8 cellular contexts compared by ENCODE assay signal in the genomic region with DNA sequence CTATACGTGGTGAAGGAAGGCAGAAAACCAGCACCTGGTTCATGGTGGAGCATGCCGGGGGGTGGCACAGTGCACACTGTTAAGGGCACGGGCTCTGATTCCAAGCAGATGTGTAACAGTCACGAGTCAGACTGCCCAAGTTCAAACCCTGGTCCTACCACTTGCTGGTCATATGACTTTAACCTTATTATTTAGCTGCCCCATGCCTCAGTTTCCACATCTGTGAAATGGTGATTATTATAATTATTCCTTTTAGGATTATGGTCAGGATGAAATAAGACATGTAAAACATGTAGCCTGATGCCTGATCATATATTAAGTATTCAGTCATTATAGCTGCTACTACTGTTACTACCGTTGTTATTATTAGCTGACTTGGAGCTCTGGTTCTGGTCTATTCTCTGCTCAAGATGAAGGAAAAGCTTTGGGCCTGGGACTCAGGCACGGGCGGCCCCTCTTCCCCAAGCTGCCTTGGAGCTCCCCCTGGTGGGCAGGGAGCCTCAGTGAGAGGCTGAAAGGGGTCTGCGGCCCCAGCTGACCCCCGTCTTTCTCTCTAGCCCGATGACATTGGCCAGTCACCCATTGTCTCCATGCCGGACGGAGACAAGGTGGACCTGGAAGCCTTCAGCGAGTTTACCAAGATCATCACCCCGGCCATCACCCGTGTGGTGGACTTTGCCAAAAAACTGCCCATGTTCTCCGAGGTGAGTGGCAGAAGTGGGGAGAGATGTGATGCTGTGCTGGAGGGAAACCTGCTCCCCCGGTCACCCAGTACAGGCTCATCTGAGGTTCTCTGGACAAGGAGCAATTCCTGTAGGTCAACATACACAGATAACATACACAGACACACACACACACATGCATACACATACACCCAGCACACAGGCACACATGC. TPM values are rescaled to one million over a fixed set of nuclear protein-coding genes. Genes with fewer than 3 reads are reported as not detected.
DNase-seq lines count a peak whose midpoint lies in the region; ATAC-seq and TF ChIP-seq lines count a peak whose summit lies in the region.

No MANE protein-coding gene starts in this region.

- no peak for DNase-seq in BJ (ENCODE audit: low read depth)
- peak; percentile 97 for DNase-seq in H7
- peak; percentile 61 to 69 for DNase-seq in T47D (ENCODE audit: low read depth in 1 of 2, low spot score in 1 of 2)
- peak; percentile 63 to 67 for DNase-seq in thyroid gland
- DNase-seq in SIG-M5 (lab: John Stamatoyannopoulos, UW) = no peak

- WGBS in liver = 61% methylated on average over 17 of the region's 17 CpGs
- 65 to 68% methylated on average over 9 to 17 of the region's 17 CpGs for WGBS in thyroid gland, 2 donors

- H3K9me2 ChIP-seq in SU-DHL-6 (replicated peaks; ENCODE audit: insufficient read depth, low read length) = no peaks in the 10 kb centered on the region

- intact Hi-C loops in thyroid gland (cut with DNase I) = loop anchor here (10.0 kb wide), 1 partner anchor 72 kb away; a partner anchor contains a TSS

- H3K4me1 ChIP-seq in liver (ENCODE audit: control insufficient read depth in 4 of 4, insufficient read depth in 4 of 4, low read length in 3 of 4) (no peaks in the 10 kb centered on the region), thyroid gland (peaks cover 0 to 5% of the 10 kb centered on the region in 2 donors)

- POLR2A ChIA-PET in BJ (lab: Charles Lee) = interaction anchor here (0.9 kb wide), 1 partner anchor 12 kb away, joined by 3 read pairs; no protein-coding TSS in a partner anchor

- H3K79me2 ChIP-seq in SU-DHL-6 (ENCODE audit: insufficient read depth, low read length) = no peaks in the 10 kb centered on the region

- no peak for TF ChIP-seq POLR2A in thyroid gland (IDR thresholded peaks at IDR 0.05)

- no peaks in the 10 kb centered on the region for H3K27me3 ChIP-seq in BJ (ENCODE audit: control insufficient read depth, insufficient read depth, low read length)
- no peaks in the 10 kb centered on the region for H3K27me3 ChIP-seq in H7 (ENCODE audit: control insufficient read depth, insufficient read depth, low read length)
- H3K27me3 ChIP-seq in SU-DHL-6 (ENCODE audit: low read length) = no peaks in the 10 kb centered on the region
- H3K27me3 ChIP-seq in liver (ENCODE audit: control insufficient read depth in 4 of 4, insufficient read depth in 4 of 4, low read length in 3 of 4) = no peaks in the 10 kb centered on the region
- no peaks in the 10 kb centered on the region for H3K27me3 ChIP-seq in thyroid gland

- in situ Hi-C loops in T47D (cut with HindIII; ENCODE audit: low pct_unique_long_range_greater_than_20kb, low sequenced_read_pairs) = no loop called here

- no peaks in the 10 kb centered on the region for H3F3A ChIP-seq in SU-DHL-6 (ENCODE audit: insufficient read depth)

- no peak overlapping the region for H2AFZ ChIP-seq in SU-DHL-6 (ENCODE audit: low read depth, low read length, severe bottlenecking)

- no peak overlapping the region for H3K27ac ChIP-seq in SU-DHL-6 (ENCODE audit: low read depth, low read length)
- no peak overlapping the region for H3K27ac ChIP-seq in liver (ENCODE audit: low read depth in 1 of 2, low read length in 2 of 2)
- H3K27ac ChIP-seq in thyroid gland = no peak overlapping the region

- TF ChIP-seq CTCF in BJ (IDR thresholded peaks at IDR 0.05; ENCODE audit: insufficient read depth, low read depth, low read length) (peak; percentile 82), SU-DHL-6 (IDR thresholded peaks at IDR 0.05; ENCODE audit: insufficient read depth, low read length, poor library complexity, severe bottlenecking) (peak; percentile 89), liver (IDR thresholded peaks at IDR 0.05; ENCODE audit: low read depth, low read length, missing input control) (peak; percentile 69), thyroid gland (IDR thresholded peaks at IDR 0.05) (peak; percentile 56 to 79 (median 72))

- H3K9ac ChIP-seq in SU-DHL-6 (ENCODE audit: low read length) (no peak overlapping the region), liver (ENCODE audit: low read depth in 1 of 2, low read length in 2 of 2) (no peak overlapping the region)

- TF ChIP-seq RAD21 in liver (IDR thresholded peaks at IDR 0.05) = peak; percentile 86 to 94

- H3K36me3 ChIP-seq in BJ (ENCODE audit: control insufficient read depth, insufficient read depth, low read length) (peaks cover 43% of the 10 kb centered on the region), H7 (replicated peaks; ENCODE audit: control insufficient read depth, insufficient read depth, low read length) (peaks cover 7% of the 10 kb centered on the region), SU-DHL-6 (ENCODE audit: low read length) (no peaks in the 10 kb centered on the region), liver (ENCODE audit: control insufficient read depth in 4 of 4, insufficient read depth in 3 of 4, low read depth in 1 of 4, low read length in 3 of 4) (peaks cover 1 to 19% (median 5%) of the 10 kb centered on the region in 4 donors), thyroid gland (peaks cover 41 to 42% of the 10 kb centered on the region in 2 donors)

- no peaks in the 10 kb centered on the region for H4K20me1 ChIP-seq in SU-DHL-6 (ENCODE audit: low read depth, low read length)

- H3K4me2 ChIP-seq in SU-DHL-6 (ENCODE audit: low read depth, low read length, poor library complexity, severe bottlenecking) = no peak overlapping the region

- ATAC-seq in GM19452 (IDR thresholded peaks at IDR 0.05; ENCODE audit: unreplicated experiment) = no peak

- H3K9me3 ChIP-seq in SU-DHL-6 (ENCODE audit: insufficient read depth, low read length) (no peaks in the 10 kb centered on the region), liver (ENCODE audit: control insufficient read depth in 4 of 4, low read length in 3 of 4) (no peaks in the 10 kb centered on the region), thyroid gland (no peaks in the 10 kb centered on the region)

- CTCF ChIA-PET in BJ (lab: Yijun Ruan, JAX) = interaction anchor here (0.6 to 3.7 kb wide), 35 partner anchors 10 to 756 kb away, joined by 3 to 48 read pairs (median 4); a partner anchor contains a TSS

- H3K4me3 ChIP-seq in BJ (ENCODE audit: low read depth, low read length) (no peak overlapping the region), H7 (ENCODE audit: insufficient read depth, low read depth, low read length) (no peak overlapping the region), SU-DHL-6 (ENCODE audit: insufficient read depth, low read length, poor library complexity, severe bottlenecking) (no peak overlapping the region), liver (ENCODE audit: low read depth in 1 of 3, low read length in 3 of 3) (no peak overlapping the region), thyroid gland (replicated peaks in 1 of 3) (no peak overlapping the region)

TF ChIP-seq in liver, 16 proteins besides CTCF, POLR2A, EP300 and RAD21:
- TF ChIP-seq RXRA (IDR thresholded peaks at IDR 0.05) = peak in 1 of 2 donors; percentile 61
- TF ChIP-seq TAF1 (conservative IDR thresholded peaks at IDR 0.05) = no peak

RNA-seq across cellular contexts. Expression of a gene that starts 14.0 kb away (rescaled TPM):
- polyA plus RNA-seq in BJ (2011; rRNA removed) (1.9 and 2.3 TPM in 2 replicates), liver (10 to 100 TPM in 1 of 2 donors, 1 to 10 TPM in 1; 8.8 to 13.7 TPM)
- polyA minus RNA-seq in BJ (2011; rRNA and poly(A)+ RNA removed) = 4.3 and 6.6 TPM in 2 replicates
- 1.8 and 3.4 TPM in 2 replicates for total RNA-seq in H7 (2014; rRNA removed; shearing (Covaris generic))
- total RNA-seq in liver (1 to 10 TPM in 1 of 2 donors, under 1 TPM in 1; 0.84 to 2.3 TPM), thyroid gland (1 to 10 TPM; 3.4 to 9.9 (median 5.1) TPM)

RNA-seq across cellular contexts. Expression of a gene that starts 23.6 kb away (rescaled TPM):
- polyA plus RNA-seq in BJ (2011; rRNA removed) (32.1 and 43.3 TPM in 2 replicates), liver (1 to 10 TPM; 3.2 to 6.3 TPM)
- polyA minus RNA-seq in BJ (2011; rRNA and poly(A)+ RNA removed) = 17.8 and 20.2 TPM in 2 replicates
- 13.2 and 15.2 TPM in 2 replicates for total RNA-seq in H7 (2014; rRNA removed; shearing (Covaris generic))
- total RNA-seq in liver (10 to 100 TPM in 1 of 2 donors, 1 to 10 TPM in 1; 8.5 to 10.3 TPM), thyroid gland (10 to 100 TPM; 34.0 to 52.9 (median 44.8) TPM)

RNA-seq across cellular contexts. Expression of a gene that starts 32.2 kb away (rescaled TPM):
- polyA plus RNA-seq in BJ (2011; rRNA removed) = 40.1 and 55.2 TPM in 2 replicates
- polyA minus RNA-seq in BJ (2011; rRNA and poly(A)+ RNA removed) = 72.9 and 94.5 TPM in 2 replicates
- 85.6 and 99.9 TPM in 2 replicates for total RNA-seq in H7 (2014; rRNA removed; shearing (Covaris generic))
- 10 to 100 TPM; 31.0 to 37.1 TPM for total RNA-seq in liver
- polyA plus RNA-seq in liver = 10 to 100 TPM; 19.2 to 27.2 TPM
- 10 to 100 TPM; 37.1 to 68.4 (median 56.6) TPM for total RNA-seq in thyroid gland

RNA-seq across cellular contexts. Expression of a gene that starts 35.4 kb away (rescaled TPM):
- 36.7 and 69.0 TPM in 2 replicates for polyA plus RNA-seq in BJ (2011; rRNA removed)
- 23.2 and 23.8 TPM in 2 replicates for polyA minus RNA-seq in BJ (2011; rRNA and poly(A)+ RNA removed)
- total RNA-seq in H7 (2014; rRNA removed; shearing (Covaris generic)) = 44.2 and 70.0 TPM in 2 replicates
- total RNA-seq in liver = 10 to 100 TPM; 24.0 to 43.7 TPM
- polyA plus RNA-seq in liver = 10 to 100 TPM in 1 of 2 donors, 1 to 10 TPM in 1; 7.9 to 23.1 TPM
- total RNA-seq in thyroid gland = 100 to 1,000 TPM in 1 of 4 donors, 10 to 100 TPM in 3; 69.9 to 101 (median 80.4) TPM

RNA-seq across cellular contexts. Expression of a gene that starts 53.9 kb away (rescaled TPM):
- polyA plus RNA-seq in BJ (2011; rRNA removed) (27.8 and 35.1 TPM in 2 replicates), liver (10 to 100 TPM; 11.4 to 12.9 TPM)
- polyA minus RNA-seq in BJ (2011; rRNA and poly(A)+ RNA removed) = 25.1 and 28.2 TPM in 2 replicates
- 55.4 and 76.0 TPM in 2 replicates for total RNA-seq in H7 (2014; rRNA removed; shearing (Covaris generic))
- total RNA-seq in liver (10 to 100 TPM; 17.1 to 17.9 TPM), thyroid gland (100 to 1,000 TPM in 1 of 4 donors, 10 to 100 TPM in 3; 88.2 to 103 (median 95.5) TPM)

Comparison
In these comparisons a context has a peak if more than half of its experiments do, and no peak if none do; other contexts are left out.
1. DNase-seq: peak in H7 (single experiment), T47D (2 of 2) and thyroid gland (2 of 2); none in BJ (single experiment) and SIG-M5 (single experiment).
2. Peak in every context shown above with its lines, with median percentiles within 50 percentile points of each other: CTCF ChIP-seq.